15 cellular contexts compared by ENCODE assay signal in the genomic region with DNA sequence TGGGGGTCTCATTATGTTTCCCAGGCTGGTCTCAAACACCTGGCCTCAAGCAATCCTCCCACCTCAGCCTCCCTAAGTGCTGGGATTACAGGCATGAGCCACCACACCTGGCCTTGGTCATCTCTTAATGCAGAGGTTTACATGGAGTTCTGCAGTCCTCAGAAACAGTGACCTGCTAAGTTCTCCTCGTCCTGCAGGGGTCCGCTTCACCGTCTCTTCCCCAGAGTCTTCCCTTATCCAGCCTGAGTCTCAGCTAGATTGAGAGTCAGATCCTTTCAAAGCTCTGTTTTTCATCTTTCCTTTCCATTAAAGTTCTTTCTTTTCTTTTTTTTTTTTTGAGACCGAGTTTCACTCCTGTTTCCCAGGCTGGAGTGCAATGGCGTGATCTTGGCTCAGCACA. TPM values are rescaled to one million over a fixed set of nuclear protein-coding genes. Genes with fewer than 3 reads are reported as not detected.
DNase-seq lines count a peak whose midpoint lies in the region; TF ChIP-seq lines count a peak whose summit lies in the region.
"Not testable (repeated sequence)": the region's sequence is repeated elsewhere in the genome, so short reads cannot be mapped to it uniquely, and the experiment has no call there.
"Had no signal": no experiment of that assay in that cellular context is flagged by ENCODE, and none has a peak within 500 bp of the region (broad histone marks: within the 10 kb centered on the region; RNA-seq: fewer than 3 reads in every experiment).

No MANE protein-coding gene starts in this region.

- not testable (repeated sequence) for H3K9me2 ChIP-seq in PC-9 (ENCODE audit: insufficient read depth)

- H3K4me2 ChIP-seq in PC-9 = not testable (repeated sequence)

- not testable (repeated sequence) for H4K20me1 ChIP-seq in PC-9 (ENCODE audit: insufficient read depth)

- H3K4me3 Mint-ChIP-seq in progenitor cell of endocrine pancreas (ENCODE audit: low read depth) = not testable (repeated sequence)

- H3K4me1 Mint-ChIP-seq in progenitor cell of endocrine pancreas (ENCODE audit: low read depth) = peaks cover 34% of the 10 kb centered on the region

- not testable (repeated sequence) for H3K36me3 Mint-ChIP-seq in progenitor cell of endocrine pancreas (ENCODE audit: insufficient read depth)

- not testable (repeated sequence) for H3K9me3 Mint-ChIP-seq in progenitor cell of endocrine pancreas (ENCODE audit: low read depth)

- CTCF ChIA-PET in AG04450 (lab: Charles Lee) (interaction anchor here (0.9 to 1.7 kb wide), 3 partner anchors 40 to 174 kb away, joined by 3 read pairs; no protein-coding TSS in a partner anchor), PC-9 (lab: Charles Lee) (interaction anchor here (0.6 to 1.2 kb wide), 5 partner anchors 8 to 129 kb away, joined by 3 to 10 read pairs (median 4); no protein-coding TSS in a partner anchor)

- not testable (repeated sequence) for DNase-seq in AG04450 (ENCODE audit: low read depth, low spot score); PC-9; progenitor cell of endocrine pancreas (ENCODE audit: low spot score, unreplicated experiment)
- peak; percentile 71 for DNase-seq in ELF-1 (ENCODE audit: low read depth, low spot score)
- DNase-seq in HuH-7 (ENCODE audit: low spot score) = peak; percentile 46
- DNase-seq in astrocyte of the spinal cord (ENCODE audit: low read depth, low spot score) = peak; percentile 35
- peak; percentile 52 for DNase-seq in fibroblast of the aortic adventitia (ENCODE audit: low read depth)
- DNase-seq in iPS-NIHi7 (ENCODE audit: extremely low spot score) = peak; percentile 69

- not testable (repeated sequence) for H3K27me3 ChIP-seq in AG04450 (ENCODE audit: control insufficient read depth, insufficient read depth, low read length); PC-9 (ENCODE audit: insufficient read depth, low read depth)

- H3K27ac ChIP-seq in AG04450 (ENCODE audit: low read depth, low read length); PC-9: not testable (repeated sequence)

- intact Hi-C loops in PC-9 (cut with micrococcal nuclease; ENCODE audit: unreplicated experiment) = not testable (repeated sequence)

- H3K27me3 Mint-ChIP-seq in progenitor cell of endocrine pancreas = not testable (repeated sequence)

- H2AFZ ChIP-seq in PC-9 = not testable (repeated sequence)

- not testable (repeated sequence) for BruUV-seq in PC-9 (replicated peaks; lab: Mats Ljungman, UMichigan)

- not testable (repeated sequence) for H3K4me3 ChIP-seq in AG04450 (ENCODE audit: low read depth, low read length); PC-9; astrocyte of the spinal cord (ENCODE audit: low read depth, low read length); fibroblast of the aortic adventitia (ENCODE audit: low read depth, low read length)

- H3K36me3 ChIP-seq in PC-9 (ENCODE audit: low read depth) = not testable (repeated sequence)

- H3K4me1 ChIP-seq in PC-9 (replicated peaks; ENCODE audit: insufficient read depth) = peaks cover 43% of the 10 kb centered on the region

- H3K79me2 ChIP-seq in PC-9 (ENCODE audit: low read depth) = not testable (repeated sequence)

- in situ Hi-C loops in astrocyte of the spinal cord (cut with HindIII; ENCODE audit: low sequenced_read_pairs) = not testable (repeated sequence)

- POLR2A ChIA-PET in AG04450 (lab: Yijun Ruan, JAX) (interaction anchor here (0.6 kb wide), 1 partner anchor 210 kb away, joined by 3 read pairs; no protein-coding TSS in a partner anchor), PC-9 (lab: Charles Lee; ENCODE audit: unreplicated experiment) (interaction anchor here (0.6 kb wide), 1 partner anchor 829 kb away, joined by 3 read pairs; no protein-coding TSS in a partner anchor)

- peak overlapping the region; percentile 82 for H3K27ac Mint-ChIP-seq in progenitor cell of endocrine pancreas

- TF ChIP-seq CTCF in AG04450 (IDR thresholded peaks at IDR 0.05; ENCODE audit: low read depth, low read length) = peak; percentile 17; the same call in 1 of the 2 replicates
- TF ChIP-seq CTCF in PC-9 (conservative IDR thresholded peaks at IDR 0.05) = peak; percentile 49; the same call in 1 of the 2 replicates
- TF ChIP-seq CTCF in astrocyte of the spinal cord (IDR thresholded peaks at IDR 0.05; ENCODE audit: low read depth, low read length) = peak; percentile 48
- TF ChIP-seq CTCF in fibroblast of the aortic adventitia (IDR thresholded peaks at IDR 0.05; ENCODE audit: insufficient read depth, low read length) = peak; percentile 63
- peak; percentile 29 for TF ChIP-seq CTCF in progenitor cell of endocrine pancreas (IDR thresholded peaks at IDR 0.05; ENCODE audit: unreplicated experiment)

- H3K9me3 ChIP-seq in AG04450 (ENCODE audit: control insufficient read depth, insufficient read depth, low read length); PC-9 (ENCODE audit: insufficient read depth, low read depth): not testable (repeated sequence)

- peaks cover 35% of the 10 kb centered on the region; the same call in 1 of the 2 replicates for H3F3A ChIP-seq in PC-9 (ENCODE audit: insufficient read depth, low read depth)

RNA-seq across cellular contexts. Expression of gene IGSF23, which starts 2.9 kb away (rescaled TPM):
- 0.27 and 0.37 TPM in 2 replicates for polyA plus RNA-seq in AG04450 (2011; rRNA removed)
- not detected in 2 replicates for polyA minus RNA-seq in AG04450 (2011; rRNA and poly(A)+ RNA removed)
- not detected in 2 replicates for total RNA-seq in PC-9 (2021)
- not detected in 2 replicates for total RNA-seq in fibroblast of the aortic adventitia (ENCODE audit: low replicate concordance)
- 0.67 and 1.7 TPM in 2 replicates for total RNA-seq in progenitor cell of endocrine pancreas
- total RNA-seq: A673; activated CD8-positive, alpha-beta T cell treated with anti-CD3 and anti-CD28 coated beads, Interleukin-2, amount 10 ng/mL, durations not matched to agents 7 days and 5 days; CD8-positive, alpha-beta memory T cell; naive thymus-derived CD8-positive, alpha-beta T cell; NCI-H460; ureter had no signal
- polyA plus RNA-seq: CD8-positive, alpha-beta memory T cell; naive thymus-derived CD8-positive, alpha-beta T cell; ovary had no signal

RNA-seq across cellular contexts. Expression of gene PVR, which starts 33.2 kb away (rescaled TPM):
- polyA plus RNA-seq in AG04450 (2011; rRNA removed) = 125 and 151 TPM in 2 replicates
- 148 and 175 TPM in 2 replicates for polyA minus RNA-seq in AG04450 (2011; rRNA and poly(A)+ RNA removed)
- total RNA-seq in PC-9 (2021) (50.8 and 52.1 TPM in 2 replicates), fibroblast of the aortic adventitia (ENCODE audit: low replicate concordance) (16.7 and 31.5 TPM in 2 replicates), progenitor cell of endocrine pancreas (61.2 and 64.3 TPM in 2 replicates)
